ENCODE assay signal across 8 cellular contexts in the genomic region with DNA sequence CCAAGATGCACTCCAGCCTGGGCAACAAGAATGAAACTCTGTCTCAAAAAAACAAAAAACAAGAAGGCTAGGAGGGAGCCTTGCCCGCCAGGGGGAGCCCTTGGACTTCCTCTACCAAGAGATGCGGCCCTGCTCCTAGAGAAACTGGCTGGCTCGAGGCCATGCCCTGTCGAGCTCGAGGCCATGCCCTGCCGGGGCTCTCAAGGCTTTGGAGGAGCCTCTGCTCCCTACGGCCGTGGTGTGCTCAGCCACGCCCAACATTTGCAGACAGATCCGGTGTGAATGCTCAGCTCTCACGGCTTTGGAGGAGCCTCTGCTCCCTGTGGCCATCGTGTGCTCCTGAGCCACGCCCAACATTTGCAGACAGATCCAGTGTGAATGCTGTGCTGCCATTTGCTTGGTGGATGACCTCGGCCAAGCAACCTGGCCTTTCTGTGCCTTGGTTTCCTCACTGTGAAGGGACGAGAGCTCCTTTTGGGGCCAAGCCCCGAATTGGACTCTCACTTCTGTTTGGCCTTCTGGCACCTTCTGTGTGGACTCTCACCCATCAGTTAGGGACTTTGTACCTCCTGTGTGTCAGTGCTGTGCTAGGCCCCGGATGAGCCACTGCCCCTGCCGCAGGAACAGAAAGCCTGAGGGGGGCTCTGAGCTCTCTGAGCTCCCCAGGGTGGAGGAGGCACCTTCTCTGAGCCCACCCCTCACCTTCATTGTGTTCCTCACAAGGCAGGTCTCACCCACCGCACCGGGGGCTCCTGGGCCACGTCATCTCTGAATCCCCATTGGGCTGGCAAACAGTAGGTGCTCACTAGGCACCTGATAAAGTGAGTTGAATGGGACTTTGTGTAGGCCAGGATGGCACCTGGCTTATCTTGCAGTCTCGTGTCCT. TPM values are rescaled to one million over a fixed set of nuclear protein-coding genes. Genes with fewer than 3 reads are reported as not detected.
DNase-seq lines count a peak whose midpoint lies in the region; ATAC-seq lines count a peak whose summit lies in the region.

No MANE protein-coding gene starts in this region.

- H3K4me3 ChIP-seq in CD8-positive, alpha-beta memory T cell (ENCODE audit: low read length): no peak overlapping the region
- H3K4me3 ChIP-seq in mesendoderm (ENCODE audit: low read length): no peak overlapping the region

- H3K23ac ChIP-seq in mesendoderm (ENCODE audit: low read length): no peak overlapping the region

- H3K4me2 ChIP-seq in mesendoderm (ENCODE audit: low read length): no peak overlapping the region

- H3K9ac ChIP-seq in mesendoderm (ENCODE audit: low read length): no peak overlapping the region

- H3K27ac Mint-ChIP-seq in CD8-positive, alpha-beta memory T cell: peak overlapping the region in 4 of 8 donors; percentile 1 to 68 (median 16)
- H3K27ac Mint-ChIP-seq in effector memory CD8-positive, alpha-beta T cell: peak overlapping the region in 1 of 2 donors; percentile 78

- H3K27me3 ChIP-seq in CD8-positive, alpha-beta memory T cell (ENCODE audit: insufficient read depth, low read length, poor library complexity, severe bottlenecking): no peaks in the 10 kb centered on the region
- H3K27me3 ChIP-seq in mesendoderm (ENCODE audit: insufficient read depth, low read length, poor library complexity): no peaks in the 10 kb centered on the region

- CTCF ChIA-PET in CD8-positive, alpha-beta memory T cell (lab: Charles Lee): interaction anchor here (0.7 to 7.7 kb wide), 22 partner anchors 8 to 288 kb away, joined by 3 to 201 read pairs (median 5); partner anchors contain the start of gene C11orf24

- H3K27ac ChIP-seq in CD8-positive, alpha-beta memory T cell (ENCODE audit: low read depth, low read length): no peak overlapping the region
- H3K27ac ChIP-seq in mesendoderm (ENCODE audit: low read depth, low read length): no peak overlapping the region

- no peaks in the 10 kb centered on the region for H3K79me1 ChIP-seq in mesendoderm (ENCODE audit: low read length)

- no peak overlapping the region for H2BK15ac ChIP-seq in mesendoderm (replicated peaks; ENCODE audit: low read depth)

- no peak overlapping the region for H3K4me3 Mint-ChIP-seq in CD8-positive, alpha-beta memory T cell
- H3K4me3 Mint-ChIP-seq in effector memory CD8-positive, alpha-beta T cell: no peak overlapping the region

- H3K9me3 Mint-ChIP-seq in CD8-positive, alpha-beta memory T cell: no peaks in the 10 kb centered on the region
- no peaks in the 10 kb centered on the region for H3K9me3 Mint-ChIP-seq in effector memory CD8-positive, alpha-beta T cell

- peaks cover 3 to 6% (median 4%) of the 10 kb centered on the region in 3 donors for H3K4me1 Mint-ChIP-seq in CD8-positive, alpha-beta memory T cell
- H3K4me1 Mint-ChIP-seq in effector memory CD8-positive, alpha-beta T cell (ENCODE audit: low read depth in 2 of 2): peaks cover 0 to 8% of the 10 kb centered on the region in 2 donors

- no peak overlapping the region for H3K4ac ChIP-seq in mesendoderm (ENCODE audit: low read depth, low read length)

- DNase-seq in CD8-positive, alpha-beta memory T cell: peak; percentile 82 to 93 (median 88)
- DNase-seq in HT-29 (ENCODE audit: low spot score): peak; percentile 99
- DNase-seq in NK-92 treated with Interleukin-12 subunit alpha and Interleukin-12 subunit beta, amount 100 ng/mL, for 24 hours (lab: John Stamatoyannopoulos, UW): peak; percentile 75
- DNase-seq in activated CD8-positive, alpha-beta memory T cell treated with anti-CD3 and anti-CD28 coated beads for 4 hours (ENCODE audit: low read depth in 2 of 2): peak; percentile 85 to 88
- peak; percentile 92 to 95 (median 93) for DNase-seq in effector memory CD8-positive, alpha-beta T cell
- DNase-seq in mesendoderm: peak; percentile 93
- DNase-seq in stimulated activated CD8-positive, alpha-beta memory T cell treated with anti-CD3 and anti-CD28 coated beads, Interleukin-12 subunit alpha, Interleukin-12 subunit beta, amount 100 ng/mL, for 4 hours (ENCODE audit: low read depth): peak; percentile 76
- no peak for DNase-seq in cortex of kidney (lab: John Stamatoyannopoulos, UW)

- no peaks in the 10 kb centered on the region for H3K36me3 ChIP-seq in CD8-positive, alpha-beta memory T cell (ENCODE audit: insufficient read depth, low read length)
- H3K36me3 ChIP-seq in mesendoderm (ENCODE audit: control insufficient read depth, insufficient read depth, low read length): peaks cover 13% of the 10 kb centered on the region

- H2BK5ac ChIP-seq in mesendoderm (ENCODE audit: low read length): no peak overlapping the region

- no peak overlapping the region for H2AK5ac ChIP-seq in mesendoderm (ENCODE audit: low read length)

- H4K5ac ChIP-seq in mesendoderm (ENCODE audit: low read length): no peak overlapping the region

- H3K18ac ChIP-seq in mesendoderm (ENCODE audit: low read length): no peak overlapping the region

- H3K27me3 Mint-ChIP-seq in CD8-positive, alpha-beta memory T cell: peaks cover 2 to 5% of the 10 kb centered on the region in 2 donors
- H3K27me3 Mint-ChIP-seq in effector memory CD8-positive, alpha-beta T cell: peaks cover 0 to 24% of the 10 kb centered on the region in 2 donors

- no peak overlapping the region for H2BK120ac ChIP-seq in mesendoderm (ENCODE audit: low read depth, low read length)

- H3K79me2 ChIP-seq in mesendoderm (ENCODE audit: control insufficient read depth, insufficient read depth, low read length): no peaks in the 10 kb centered on the region

- H3K4me1 ChIP-seq in CD8-positive, alpha-beta memory T cell (ENCODE audit: insufficient read depth, low read length): peaks cover 4% of the 10 kb centered on the region
- no peaks in the 10 kb centered on the region for H3K4me1 ChIP-seq in mesendoderm (ENCODE audit: control insufficient read depth, low read depth, low read length)

- peak overlapping the region; percentile 68 for H3K56ac ChIP-seq in mesendoderm (ENCODE audit: low read length)

- ATAC-seq in effector memory CD8-positive, alpha-beta T cell (replicated peaks): peak; percentile 97

- peaks cover 5 to 22% (median 7%) of the 10 kb centered on the region in 3 donors for H3K36me3 Mint-ChIP-seq in CD8-positive, alpha-beta memory T cell
- peaks cover 9% of the 10 kb centered on the region for H3K36me3 Mint-ChIP-seq in effector memory CD8-positive, alpha-beta T cell (ENCODE audit: insufficient read depth)

- WGBS in mesendoderm (ENCODE audit: extremely low coverage, insufficient coverage, low lambda C conversion rate): no CpG with 5 or more reads among the region's 22 CpGs

- POLR2A ChIA-PET in CD8-positive, alpha-beta memory T cell (lab: Charles Lee): interaction anchor here (1.0 to 1.5 kb wide), 4 partner anchors 10 to 39 kb away, joined by 3 to 4 read pairs (median 3); no protein-coding TSS in a partner anchor

- H3K9me3 ChIP-seq in CD8-positive, alpha-beta memory T cell (ENCODE audit: low read length): no peaks in the 10 kb centered on the region

- no peak overlapping the region for H4K8ac ChIP-seq in mesendoderm (ENCODE audit: low read depth, low read length)

RNA-seq across cellular contexts. Expression of gene C11orf24, which starts 14.1 kb away (rescaled TPM):
- 10 to 100 TPM; 46.9 to 49.8 TPM for total RNA-seq in CD8-positive, alpha-beta memory T cell
- 15.7 TPM for polyA plus RNA-seq in CD8-positive, alpha-beta memory T cell
- 38.8 and 42.3 TPM in 2 replicates for total RNA-seq in HT-29 (2014; rRNA removed; shearing (Covaris generic))
- 60.1 TPM for polyA plus RNA-seq in mesendoderm (2013, experiment 1 of 2)
- polyA plus RNA-seq in mesendoderm (2013, experiment 2 of 2): 61.6 TPM

RNA-seq across cellular contexts. Expression of gene KMT5B, which starts 44.6 kb away (rescaled TPM):
- 10 to 100 TPM; 21.9 to 22.6 TPM for total RNA-seq in CD8-positive, alpha-beta memory T cell
- 49.1 TPM for polyA plus RNA-seq in CD8-positive, alpha-beta memory T cell
- total RNA-seq in HT-29 (2014; rRNA removed; shearing (Covaris generic)): 26.5 and 27.2 TPM in 2 replicates
- polyA plus RNA-seq in mesendoderm (2013, experiment 1 of 2): 34.7 TPM
- polyA plus RNA-seq in mesendoderm (2013, experiment 2 of 2): 34.3 TPM

RNA-seq across cellular contexts. Expression of gene LRP5, which starts 54.7 kb away (rescaled TPM):
- 1 to 10 TPM; 7.5 to 9.9 TPM for total RNA-seq in CD8-positive, alpha-beta memory T cell
- polyA plus RNA-seq in CD8-positive, alpha-beta memory T cell: 0.68 TPM
- 165 and 199 TPM in 2 replicates for total RNA-seq in HT-29 (2014; rRNA removed; shearing (Covaris generic))
- polyA plus RNA-seq in mesendoderm (2013, experiment 1 of 2): 20.9 TPM
- polyA plus RNA-seq in mesendoderm (2013, experiment 2 of 2): 23.3 TPM

Comparison
In these comparisons a context has a peak if more than half of its experiments do, and no peak if none do; other contexts are left out.
1. RNA of gene LRP5, which starts 54.7 kb away (total RNA-seq): 165 to 199 TPM in HT-29; 7.5 to 9.9 TPM in CD8-positive, alpha-beta memory T cell; every median in the first group is over 10 times any median in the second.